14 cellular contexts compared by ENCODE assay signal in the genomic region with DNA sequence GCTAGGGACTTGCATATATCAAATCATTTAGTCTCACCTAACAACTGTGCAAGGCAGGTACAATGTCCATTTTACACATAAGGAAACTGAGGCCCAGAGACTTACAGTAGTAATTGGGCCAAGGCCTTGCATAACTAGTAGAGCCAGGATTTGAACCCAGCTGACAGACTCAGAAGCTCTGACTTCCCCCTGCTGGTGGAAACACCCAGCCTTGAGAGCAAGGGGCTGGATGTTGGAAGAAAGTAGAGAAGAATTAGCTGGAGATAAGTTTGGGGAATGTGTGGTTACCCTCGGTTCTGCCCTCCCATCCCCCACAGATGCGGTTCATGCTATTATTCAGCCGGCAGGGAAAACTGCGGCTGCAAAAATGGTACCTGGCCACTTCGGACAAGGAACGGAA. TPM values are rescaled to one million over a fixed set of nuclear protein-coding genes. Genes with fewer than 3 reads are reported as not detected.
DNase-seq lines count a peak whose midpoint lies in the region; TF ChIP-seq lines count a peak whose summit lies in the region.
"Had no signal": no experiment of that assay in that cellular context is flagged by ENCODE, and none has a peak within 500 bp of the region (broad histone marks: within the 10 kb centered on the region; RNA-seq: fewer than 3 reads in every experiment).

No MANE protein-coding gene starts in this region.

- H3K4me3 Mint-ChIP-seq in activated T-helper 2 cell treated with anti-CD3 and anti-CD28 coated beads, Interferon-gamma antibody, Interleukin-2, Interleukin-4, amounts not matched to agents 10 μg/mL and 5 μg/mL and 100 μg/mL, durations not matched to agents 14 hours and 24 hours and 36 hours (ENCODE audit: low read depth) = no peak overlapping the region

- no peaks in the 10 kb centered on the region for H4K20me1 ChIP-seq in DOHH2 (ENCODE audit: control insufficient read depth, insufficient read depth, low read depth, low read length)
- H4K20me1 ChIP-seq in fibroblast of lung (ENCODE audit: control insufficient read depth, extremely low read depth, insufficient read depth, low read length) = no peaks in the 10 kb centered on the region

- no peak overlapping the region for H3K9ac ChIP-seq in fibroblast of lung (ENCODE audit: insufficient read depth, low read length)

- H3K9me3 ChIP-seq in DOHH2 (ENCODE audit: control insufficient read depth, insufficient read depth, low read length) (no peaks in the 10 kb centered on the region), fibroblast of lung (ENCODE audit: control insufficient read depth, insufficient read depth, low read depth, low read length) (no peaks in the 10 kb centered on the region)
- H3K9me3 ChIP-seq: stomach had no signal

- peak overlapping the region; percentile 87 for H3K27ac ChIP-seq in 22Rv1
- no peak overlapping the region for H3K27ac ChIP-seq in DOHH2 (ENCODE audit: low read depth, low read length)
- no peak overlapping the region for H3K27ac ChIP-seq in fibroblast of lung (ENCODE audit: insufficient read depth, low read length)
- H3K27ac ChIP-seq: stomach had no signal

- H3K27ac Mint-ChIP-seq in activated T-helper 2 cell treated with anti-CD3 and anti-CD28 coated beads, Interferon-gamma antibody, Interleukin-2, Interleukin-4, amounts not matched to agents 10 μg/mL and 5 μg/mL and 100 μg/mL, durations not matched to agents 14 hours and 24 hours and 36 hours = no peak overlapping the region
- H3K27ac Mint-ChIP-seq: T-helper 1 cell treated with Interleukin-12 subunit alpha and Interleukin-12 subunit beta and Interleukin-4 antibody, amounts not matched to agents 30 μg/mL and 1 μg/mL, for 36 hours had no signal

- H3K9me2 ChIP-seq in DOHH2 (replicated peaks; ENCODE audit: control insufficient read depth, low read length) = no peaks in the 10 kb centered on the region

- peaks cover 20% of the 10 kb centered on the region for H3K79me2 ChIP-seq in DOHH2 (ENCODE audit: control insufficient read depth, low read length)
- peaks cover 11% of the 10 kb centered on the region for H3K79me2 ChIP-seq in fibroblast of lung (ENCODE audit: control insufficient read depth, insufficient read depth, low read length)

- H3F3A ChIP-seq in DOHH2 (ENCODE audit: control insufficient read depth, insufficient read depth) = peaks cover 22% of the 10 kb centered on the region

- H3K4me3 ChIP-seq in DOHH2 (ENCODE audit: low read length) (no peak overlapping the region), fibroblast of lung (replicated peaks in 1 of 4; ENCODE audit: control extremely low read depth in 1 of 4, insufficient read depth in 1 of 4, low read depth in 3 of 4, low read length in 4 of 4) (no peak overlapping the region)

- H3K9me3 Mint-ChIP-seq in activated T-helper 2 cell treated with anti-CD3 and anti-CD28 coated beads, Interferon-gamma antibody, Interleukin-2, Interleukin-4, amounts not matched to agents 10 μg/mL and 5 μg/mL and 100 μg/mL, durations not matched to agents 14 hours and 24 hours and 36 hours = peaks cover 4% of the 10 kb centered on the region
- H3K9me3 Mint-ChIP-seq: T-helper 1 cell treated with Interleukin-12 subunit alpha and Interleukin-12 subunit beta and Interleukin-4 antibody, amounts not matched to agents 30 μg/mL and 1 μg/mL, for 36 hours had no signal

- no peak overlapping the region for H2AFZ ChIP-seq in fibroblast of lung (ENCODE audit: low read length)

- H3K4me2 ChIP-seq in DOHH2 (ENCODE audit: low read length) (0 out of 2 replicates have a peak overlapping the region, but pooled peaks have one; percentile 1), fibroblast of lung (ENCODE audit: extremely low read depth, insufficient read depth, low read length) (no peak overlapping the region)

- peaks cover 41% of the 10 kb centered on the region for H3K36me3 Mint-ChIP-seq in activated T-helper 2 cell treated with anti-CD3 and anti-CD28 coated beads, Interferon-gamma antibody, Interleukin-2, Interleukin-4, amounts not matched to agents 10 μg/mL and 5 μg/mL and 100 μg/mL, durations not matched to agents 14 hours and 24 hours and 36 hours (ENCODE audit: low read depth)

- DNase-seq in RKO (ENCODE audit: low spot score) (peak; percentile 51), fibroblast of lung (ENCODE audit: low read depth in 2 of 2) (no peak), HuH-7 (ENCODE audit: low spot score) (no peak), NCI-H2227 (lab: John Stamatoyannopoulos, UW; ENCODE audit: unreplicated experiment) (no peak)
- DNase-seq in activated T-helper 2 cell treated with anti-CD3 and anti-CD28 coated beads, Interferon-gamma antibody, Interleukin-2, Interleukin-4, amounts not matched to agents 10 μg/mL and 5 μg/mL and 100 μg/mL, durations not matched to agents 14 hours and 24 hours and 36 hours (ENCODE audit: low spot score) = no peak
- no peak for DNase-seq in activated T-cell treated with anti-CD3 and anti-CD28 coated beads, Interleukin-2, amount 50 U/mL, for 1 hour
- DNase-seq: activated CD8-positive, alpha-beta memory T cell treated with anti-CD3 and anti-CD28 coated beads for 24 hours; C1 segment of cervical spinal cord; cerebellar nuclear complex; retina; stomach had no signal

- intact Hi-C loops in activated T-helper 2 cell treated with anti-CD3 and anti-CD28 coated beads, Interferon-gamma antibody, Interleukin-2, Interleukin-4, amounts not matched to agents 10 μg/mL and 5 μg/mL and 100 μg/mL, durations not matched to agents 14 hours and 24 hours and 36 hours (cut with micrococcal nuclease) = no loop called here

- H3K36me3 ChIP-seq in DOHH2 (ENCODE audit: control insufficient read depth, low read length) (peaks cover 38% of the 10 kb centered on the region), fibroblast of lung (ENCODE audit: control insufficient read depth, insufficient read depth, low read length) (peaks cover 20% of the 10 kb centered on the region)

- peaks cover 8% of the 10 kb centered on the region for H3K27me3 Mint-ChIP-seq in activated T-helper 2 cell treated with anti-CD3 and anti-CD28 coated beads, Interferon-gamma antibody, Interleukin-2, Interleukin-4, amounts not matched to agents 10 μg/mL and 5 μg/mL and 100 μg/mL, durations not matched to agents 14 hours and 24 hours and 36 hours (ENCODE audit: low read depth)

- TF ChIP-seq CTCF in 22Rv1 (IDR thresholded peaks at IDR 0.05) (peak; percentile 30; the same call in 1 of the 2 replicates), DOHH2 (IDR thresholded peaks at IDR 0.05; ENCODE audit: low read depth, low read length, poor library complexity, severe bottlenecking) (peak; percentile 34), fibroblast of lung (conservative IDR thresholded peaks at IDR 0.05 in 1 of 2, IDR thresholded peaks at IDR 0.05 in 1 of 2; ENCODE audit: low read depth in 1 of 2, low read length in 2 of 2) (peak; percentile 17 to 35)

- peaks cover 13% of the 10 kb centered on the region for H3K4me1 Mint-ChIP-seq in activated T-helper 2 cell treated with anti-CD3 and anti-CD28 coated beads, Interferon-gamma antibody, Interleukin-2, Interleukin-4, amounts not matched to agents 10 μg/mL and 5 μg/mL and 100 μg/mL, durations not matched to agents 14 hours and 24 hours and 36 hours (ENCODE audit: low read depth)

- H3K4me1 ChIP-seq in DOHH2 (ENCODE audit: control insufficient read depth, low read length) (peaks cover 20% of the 10 kb centered on the region), fibroblast of lung (ENCODE audit: control insufficient read depth, extremely low read depth, insufficient read depth, low read length) (peaks cover 7% of the 10 kb centered on the region)

- H3K27me3 ChIP-seq in DOHH2 (ENCODE audit: control insufficient read depth, low read length) (peaks cover 12% of the 10 kb centered on the region), fibroblast of lung (ENCODE audit: control insufficient read depth, insufficient read depth, low read length) (no peaks in the 10 kb centered on the region)

RNA-seq across cellular contexts. Expression of a gene that starts 2.0 kb away (rescaled TPM):
- total RNA-seq in fibroblast of lung = 127 and 139 TPM in 2 replicates
- 128 and 185 TPM in 2 replicates for polyA plus RNA-seq in fibroblast of lung
- 136 and 181 TPM in 2 replicates for polyA plus RNA-seq in fibroblast of lung (2012)
- polyA minus RNA-seq in fibroblast of lung (ENCODE audit: low replicate concordance) = 78.8 and 128 TPM in 2 replicates
- total RNA-seq in activated T-helper 2 cell treated with anti-CD3 and anti-CD28 coated beads, Interferon-gamma antibody, Interleukin-2, Interleukin-4, amounts not matched to agents 10 μg/mL and 5 μg/mL and 100 μg/mL, durations not matched to agents 14 hours and 24 hours and 36 hours = 41.8 and 42.8 TPM in 2 replicates

RNA-seq across cellular contexts. Expression of a gene that starts 9.1 kb away (rescaled TPM):
- total RNA-seq in fibroblast of lung = 0.26 and 0.66 TPM in 2 replicates
- polyA plus RNA-seq in fibroblast of lung = 0.14 TPM in 1 of 2 replicates, not detected in the other
- polyA plus RNA-seq in fibroblast of lung (2012) = 0.10 and 1.5 TPM in 2 replicates
- polyA minus RNA-seq in fibroblast of lung (ENCODE audit: low replicate concordance) = 0.15 TPM in 1 of 2 replicates, not detected in the other
- total RNA-seq in activated T-helper 2 cell treated with anti-CD3 and anti-CD28 coated beads, Interferon-gamma antibody, Interleukin-2, Interleukin-4, amounts not matched to agents 10 μg/mL and 5 μg/mL and 100 μg/mL, durations not matched to agents 14 hours and 24 hours and 36 hours = 0.23 and 0.41 TPM in 2 replicates

RNA-seq across cellular contexts. Expression of a gene that starts 23.8 kb away (rescaled TPM):
- total RNA-seq in fibroblast of lung = not detected in 2 replicates
- polyA plus RNA-seq in fibroblast of lung = not detected in 2 replicates
- not detected in 2 replicates for polyA plus RNA-seq in fibroblast of lung (2012)
- not detected in 2 replicates for polyA minus RNA-seq in fibroblast of lung (ENCODE audit: low replicate concordance)
- total RNA-seq in activated T-helper 2 cell treated with anti-CD3 and anti-CD28 coated beads, Interferon-gamma antibody, Interleukin-2, Interleukin-4, amounts not matched to agents 10 μg/mL and 5 μg/mL and 100 μg/mL, durations not matched to agents 14 hours and 24 hours and 36 hours = not detected in 2 replicates
- total RNA-seq: stomach had no signal

RNA-seq across cellular contexts. Expression of a gene that starts 29.4 kb away (rescaled TPM):
- total RNA-seq in fibroblast of lung = 41.3 and 167 TPM in 2 replicates
- polyA plus RNA-seq in fibroblast of lung = 679 and 1,153 TPM in 2 replicates
- 413 and 685 TPM in 2 replicates for polyA plus RNA-seq in fibroblast of lung (2012)
- 763 and 1,105 TPM in 2 replicates for polyA minus RNA-seq in fibroblast of lung (ENCODE audit: low replicate concordance)
- total RNA-seq in activated T-helper 2 cell treated with anti-CD3 and anti-CD28 coated beads, Interferon-gamma antibody, Interleukin-2, Interleukin-4, amounts not matched to agents 10 μg/mL and 5 μg/mL and 100 μg/mL, durations not matched to agents 14 hours and 24 hours and 36 hours = 0.23 TPM in 2 replicates

RNA-seq across cellular contexts. Expression of a gene that starts 44.6 kb away (rescaled TPM):
- total RNA-seq in fibroblast of lung = not detected in 2 replicates
- polyA plus RNA-seq in fibroblast of lung = not detected in 2 replicates
- polyA plus RNA-seq in fibroblast of lung (2012) = not detected in 2 replicates
- 1.5 TPM in 1 of 2 replicates, not detected in the other for polyA minus RNA-seq in fibroblast of lung (ENCODE audit: low replicate concordance)
- not detected in 2 replicates for total RNA-seq in activated T-helper 2 cell treated with anti-CD3 and anti-CD28 coated beads, Interferon-gamma antibody, Interleukin-2, Interleukin-4, amounts not matched to agents 10 μg/mL and 5 μg/mL and 100 μg/mL, durations not matched to agents 14 hours and 24 hours and 36 hours
- polyA plus RNA-seq: stomach had no signal
